In the genomic region with DNA sequence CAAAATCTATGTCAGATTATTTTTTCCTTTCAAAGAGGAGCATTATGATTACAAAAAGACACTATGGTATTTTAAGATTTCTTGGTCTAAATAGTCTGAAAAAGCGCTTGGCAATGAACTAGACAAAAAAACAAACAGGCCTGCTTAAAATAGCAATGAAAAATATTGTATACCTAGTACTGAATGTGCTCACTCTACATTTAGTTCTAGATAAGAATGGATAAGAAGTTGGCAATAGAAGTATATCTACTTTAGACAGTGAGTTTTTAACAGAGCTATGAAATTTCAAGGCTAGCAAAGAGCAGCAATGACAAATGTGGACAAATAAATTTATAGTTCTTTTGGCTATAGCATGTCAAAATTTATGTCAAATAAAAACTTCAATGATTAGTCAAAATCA, we compare ENCODE assay signal across 16 cellular contexts. TPM values are rescaled to one million over a fixed set of nuclear protein-coding genes. Genes with fewer than 3 reads are reported as not detected.
DNase-seq lines count a peak whose midpoint lies in the region; ATAC-seq, FAIRE-seq and TF ChIP-seq lines count a peak whose summit lies in the region.
"Had no signal": no experiment of that assay in that cellular context is flagged by ENCODE, and none has a peak within 500 bp of the region (broad histone marks: within the 10 kb centered on the region; RNA-seq: fewer than 3 reads in every experiment).

No MANE protein-coding gene starts in this region.

- H3K27me3 Mint-ChIP-seq in effector memory CD8-positive, alpha-beta T cell = no peaks in the 10 kb centered on the region

- TF ChIP-seq POLR2A in GM12892 (IDR thresholded peaks at IDR 0.05; ENCODE audit: low read depth, low read length) = no peak

- TF ChIP-seq CTCF in coronary artery (IDR thresholded peaks at IDR 0.05) (no peak), left ventricle myocardium inferior (IDR thresholded peaks at IDR 0.05; ENCODE audit: borderline replicate concordance) (no peak), thoracic aorta (IDR thresholded peaks at IDR 0.05) (no peak)

- no peaks in the 10 kb centered on the region for H3K9me3 ChIP-seq in left ventricle myocardium inferior (replicated peaks)
- H3K9me3 ChIP-seq in thoracic aorta = no peaks in the 10 kb centered on the region
- H3K9me3 ChIP-seq: BLaER1 had no signal

- H3K27ac ChIP-seq in coronary artery (peak overlapping the region; percentile 62 to 68), left ventricle myocardium inferior (replicated peaks) (peak overlapping the region; percentile 75), thoracic aorta (peak overlapping the region; percentile 85 to 90)
- H3K27ac ChIP-seq: BLaER1 had no signal

- peaks cover 9% of the 10 kb centered on the region for H3K36me3 Mint-ChIP-seq in effector memory CD8-positive, alpha-beta T cell (ENCODE audit: insufficient read depth)

- intact Hi-C loops in left ventricle myocardium inferior (cut with micrococcal nuclease) (no loop called here), posterior vena cava (cut with DNase I) (no loop called here)

- H3K36me3 ChIP-seq in left ventricle myocardium inferior (peaks cover 71% of the 10 kb centered on the region), thoracic aorta (no peaks in the 10 kb centered on the region)

- H3K4me3 Mint-ChIP-seq in effector memory CD8-positive, alpha-beta T cell = no peak overlapping the region
- H3K4me3 Mint-ChIP-seq: GM23338 had no signal

- H3K9me3 Mint-ChIP-seq in effector memory CD8-positive, alpha-beta T cell = no peaks in the 10 kb centered on the region
- H3K9me3 Mint-ChIP-seq: GM23338 had no signal

- H3K4me3 ChIP-seq in coronary artery (no peak overlapping the region), left ventricle myocardium inferior (peak overlapping the region; percentile 5), thoracic aorta (no peak overlapping the region)
- H3K4me3 ChIP-seq: BLaER1, GM23338 had no signal

- FAIRE-seq in GM12892 (lab: Jason Lieb, UNC) = peak; percentile 33
- FAIRE-seq: GM18507 had no signal

- no peak overlapping the region for H3K27ac Mint-ChIP-seq in effector memory CD8-positive, alpha-beta T cell
- H3K27ac Mint-ChIP-seq: GM23338 had no signal

- no peaks in the 10 kb centered on the region for H3K4me1 Mint-ChIP-seq in effector memory CD8-positive, alpha-beta T cell (ENCODE audit: low read depth in 2 of 2)
- H3K4me1 Mint-ChIP-seq: GM23338 had no signal

- no peak for ATAC-seq in thoracic aorta (ENCODE audit: insufficient number of reproducible peaks, low FRiP score, low read depth)
- ATAC-seq in effector memory CD8-positive, alpha-beta T cell (replicated peaks) = no peak
- ATAC-seq: GM23338 had no signal

- DNase-seq in GM12892 (ENCODE audit: insufficient read length) = no peak
- DNase-seq in coronary artery (ENCODE audit: low spot score) = no peak
- DNase-seq in left ventricle myocardium inferior = no peak
- DNase-seq in thoracic aorta (ENCODE audit: low spot score) = no peak
- DNase-seq in NCI-H1105 (lab: John Stamatoyannopoulos, UW) = no peak
- no peak for DNase-seq in posterior vena cava (ENCODE audit: low spot score)
- no peak for DNase-seq in effector memory CD8-positive, alpha-beta T cell
- DNase-seq: 8988T, AML-193, DMS53, GF-D8, H7, IMR-90 had no signal

- H3K4me1 ChIP-seq in left ventricle myocardium inferior (peaks cover 38% of the 10 kb centered on the region), thoracic aorta (ENCODE audit: control insufficient read depth in 1 of 2, low read depth in 2 of 2) (peaks cover 28 to 53% of the 10 kb centered on the region in 2 donors)
- H3K4me1 ChIP-seq: BLaER1 had no signal

- H3K27me3 ChIP-seq in left ventricle myocardium inferior (ENCODE audit: low read depth) (no peaks in the 10 kb centered on the region), thoracic aorta (replicated peaks; ENCODE audit: insufficient read depth) (no peaks in the 10 kb centered on the region)
- H3K27me3 ChIP-seq: BLaER1 had no signal

RNA-seq across cellular contexts. Expression of a gene that starts 26.2 kb away (rescaled TPM):
- polyA plus RNA-seq in GM12892 (2012; ENCODE audit: missing spikeins) = 3.2 TPM
- total RNA-seq in left ventricle myocardium inferior = 14.1 TPM
- 1 to 10 TPM; 5.6 to 8.0 TPM for total RNA-seq in thoracic aorta
- 1 to 10 TPM; 8.6 to 9.0 TPM for total RNA-seq in posterior vena cava

RNA-seq across cellular contexts. Expression of a gene that starts 26.4 kb away (rescaled TPM):
- polyA plus RNA-seq in GM12892 (2012; ENCODE audit: missing spikeins) = 40.7 TPM
- 28.5 TPM for total RNA-seq in left ventricle myocardium inferior
- 10 to 100 TPM; 60.8 to 67.5 TPM for total RNA-seq in thoracic aorta
- total RNA-seq in posterior vena cava = 10 to 100 TPM; 57.9 to 63.9 TPM
